In the genomic region with DNA sequence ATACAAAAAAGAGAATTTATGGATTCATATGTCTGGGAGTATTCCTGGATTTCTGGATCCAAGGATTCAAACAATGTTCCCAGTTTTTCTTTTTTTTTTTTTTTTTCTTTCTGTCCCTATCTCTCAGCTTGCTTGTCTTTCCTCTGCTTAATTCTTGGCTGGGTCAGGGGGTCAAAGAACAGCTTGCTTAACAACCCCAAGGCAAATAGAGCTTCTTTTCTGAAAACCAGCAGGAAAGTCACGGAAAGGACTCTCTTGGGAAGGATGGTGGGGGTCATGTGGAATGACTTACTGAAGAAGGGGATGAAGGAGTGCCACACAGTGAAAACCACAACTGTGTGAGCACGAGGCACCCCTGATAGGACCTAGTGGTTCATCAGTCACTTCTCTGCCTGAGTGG, we compare ENCODE assay signal across 29 cellular contexts. TPM values are rescaled to one million over a fixed set of nuclear protein-coding genes. Genes with fewer than 3 reads are reported as not detected.
DNase-seq lines count a peak whose midpoint lies in the region; ATAC-seq, FAIRE-seq and TF ChIP-seq lines count a peak whose summit lies in the region.
"Had no signal": no experiment of that assay in that cellular context is flagged by ENCODE, and none has a peak within 500 bp of the region (broad histone marks: within the 10 kb centered on the region; RNA-seq: fewer than 3 reads in every experiment).

No MANE protein-coding gene starts in this region.

- CTCF ChIA-PET in Caco-2 (lab: Charles Lee) (interaction anchor here (0.7 to 1.3 kb wide), 6 partner anchors 10 to 44 kb away, joined by 3 to 11 read pairs (median 6); a partner anchor contains a TSS), HepG2 (lab: Yijun Ruan, JAX; ENCODE audit: low intra/inter-chr PET ratio, low total read pairs) (no interaction called here), A673 (lab: Charles Lee) (no interaction called here)

- no peaks in the 10 kb centered on the region for H3K9me3 Mint-ChIP-seq in Caco-2 (ENCODE audit: unreplicated experiment)
- H3K9me3 Mint-ChIP-seq in central memory CD8-positive, alpha-beta T cell, result no peaks in the 10 kb centered on the region
- H3K9me3 Mint-ChIP-seq in progenitor cell of endocrine pancreas (ENCODE audit: low read depth), result no peaks in the 10 kb centered on the region
- H3K9me3 Mint-ChIP-seq: activated T-cell treated with anti-CD3 and anti-CD28 coated beads, Interleukin-2, amount 50 U/mL, for 72 hours; effector memory CD8-positive, alpha-beta T cell; T-helper 1 cell treated with Interleukin-12 subunit alpha and Interleukin-12 subunit beta and Interleukin-4 antibody, amounts not matched to agents 30 μg/mL and 1 μg/mL, for 36 hours had no signal

- peak overlapping the region; percentile 50 for H3K4me2 ChIP-seq in HepG2 (ENCODE audit: low read depth, low read length)
- no peak overlapping the region for H3K4me2 ChIP-seq in osteoblast (ENCODE audit: insufficient read depth, low read length)

- TF ChIP-seq RAD21 in HepG2 (CRISPR knock-in tag; IDR thresholded peaks at IDR 0.05), result no peak

- TF ChIP-seq CTCF in Caco-2 (IDR thresholded peaks at IDR 0.05; ENCODE audit: insufficient read depth in 1 of 2, low read depth in 1 of 2, low read length in 1 of 2, severe bottlenecking in 1 of 2, unreplicated experiment in 1 of 2), result no peak
- no peak for TF ChIP-seq CTCF in HepG2 (CRISPR knock-in tag; IDR thresholded peaks at IDR 0.05)
- TF ChIP-seq CTCF in progenitor cell of endocrine pancreas (IDR thresholded peaks at IDR 0.05; ENCODE audit: unreplicated experiment), result no peak
- no peak for TF ChIP-seq CTCF in osteoblast (IDR thresholded peaks at IDR 0.05; ENCODE audit: extremely low read depth, low read depth, low read length)
- no peak for TF ChIP-seq CTCF in A673 (conservative IDR thresholded peaks at IDR 0.05; ENCODE audit: low read depth, low read length)

- H3K9me3 ChIP-seq in Caco-2 (no peaks in the 10 kb centered on the region), HepG2 (ENCODE audit: low read length) (no peaks in the 10 kb centered on the region), osteoblast (ENCODE audit: low read depth, low read length) (no peaks in the 10 kb centered on the region), A673 (ENCODE audit: low read depth, low read length, poor library complexity, severe bottlenecking) (no peaks in the 10 kb centered on the region)
- H3K9me3 ChIP-seq: breast epithelium, prostate gland, SJSA1 had no signal

- H3K36me3 Mint-ChIP-seq in Caco-2 (ENCODE audit: insufficient read depth, unreplicated experiment), result no peaks in the 10 kb centered on the region
- peaks cover 2% of the 10 kb centered on the region for H3K36me3 Mint-ChIP-seq in central memory CD8-positive, alpha-beta T cell (ENCODE audit: insufficient read depth)
- no peaks in the 10 kb centered on the region for H3K36me3 Mint-ChIP-seq in progenitor cell of endocrine pancreas (ENCODE audit: insufficient read depth)

- H3K27me3 Mint-ChIP-seq in Caco-2 (ENCODE audit: insufficient read depth, unreplicated experiment) (no peaks in the 10 kb centered on the region), progenitor cell of endocrine pancreas (no peaks in the 10 kb centered on the region)
- no peaks in the 10 kb centered on the region for H3K27me3 Mint-ChIP-seq in central memory CD8-positive, alpha-beta T cell
- H3K27me3 Mint-ChIP-seq: effector memory CD8-positive, alpha-beta T cell; naive thymus-derived CD4-positive, alpha-beta T cell had no signal

- no peaks in the 10 kb centered on the region for H4K20me1 ChIP-seq in HepG2 (ENCODE audit: insufficient read depth, low read length)
- H4K20me1 ChIP-seq in osteoblast (ENCODE audit: insufficient read depth, low read length), result peaks cover 3% of the 10 kb centered on the region

- TF ChIP-seq POLR2A in HepG2 (IDR thresholded peaks at IDR 0.05; ENCODE audit: insufficient read depth in 1 of 2, low read depth in 2 of 2, low read length in 2 of 2), result no peak

- whole genome bisulfite sequencing in HepG2 (ENCODE audit: low lambda C conversion rate), result 24% methylated on average over 2 of the region's 2 CpGs

- H3K27me3 ChIP-seq in Caco-2 (replicated peaks; ENCODE audit: control insufficient read depth, insufficient read depth, low read length), result no peaks in the 10 kb centered on the region
- no peaks in the 10 kb centered on the region for H3K27me3 ChIP-seq in HepG2 (ENCODE audit: control insufficient read depth in 1 of 2, insufficient read depth in 2 of 2, low read length in 2 of 2)
- no peaks in the 10 kb centered on the region for H3K27me3 ChIP-seq in osteoblast (ENCODE audit: insufficient read depth, low read length)
- no peaks in the 10 kb centered on the region for H3K27me3 ChIP-seq in A673 (replicated peaks; ENCODE audit: insufficient read depth, low read depth, low read length, poor library complexity)
- H3K27me3 ChIP-seq: breast epithelium, SJSA1 had no signal

- intact Hi-C loops in Caco-2 (cut with micrococcal nuclease; ENCODE audit: unreplicated experiment), result loop anchor here (1.0 to 2.0 kb wide), 2 partner anchors 10 to 37 kb away; a partner anchor contains a TSS
- intact Hi-C loops in HepG2 (cut with micrococcal nuclease; ENCODE audit: unreplicated experiment), result no loop called here
- intact Hi-C loops in A673 (cut with micrococcal nuclease; ENCODE audit: unreplicated experiment), result no loop called here

- 0 out of 4 replicates have a peak, but pooled peaks of 1 of the 2 experiments have one; percentile 16 for TF ChIP-seq EP300 in HepG2 (IDR thresholded peaks at IDR 0.05; ENCODE audit: low read depth in 2 of 2, low read length in 2 of 2)
- TF ChIP-seq EP300 in HepG2 (CRISPR knock-in tag; IDR thresholded peaks at IDR 0.05; ENCODE audit: borderline replicate concordance), result no peak

- BruUV-seq in Caco-2 (replicated peaks; lab: Mats Ljungman, UMichigan) (no TSS peak), HepG2 (replicated peaks; lab: Mats Ljungman, UMichigan) (no TSS peak), A673 (replicated peaks; lab: Mats Ljungman, UMichigan) (no TSS peak)

- no peak for ATAC-seq in central memory CD8-positive, alpha-beta T cell (replicated peaks; ENCODE audit: extremely low read depth, poor library complexity, severe bottlenecking)
- ATAC-seq in HepG2, result no peak; the same call in 2 of the 3 replicates
- ATAC-seq in HG02610 (IDR thresholded peaks at IDR 0.05; ENCODE audit: unreplicated experiment), result no peak
- ATAC-seq: activated T-cell treated with anti-CD3 and anti-CD28 coated beads, Interleukin-2, amount 50 U/mL, for 72 hours; effector memory CD8-positive, alpha-beta T cell; HCT116; naive thymus-derived CD4-positive, alpha-beta T cell had no signal

- peak; percentile 80 for FAIRE-seq in HepG2 (lab: Jason Lieb, UNC)
- FAIRE-seq: GM12892, urothelium cell line had no signal

- H3K4me1 Mint-ChIP-seq in Caco-2 (ENCODE audit: low read depth, unreplicated experiment) (peaks cover 30% of the 10 kb centered on the region), progenitor cell of endocrine pancreas (ENCODE audit: low read depth) (peaks cover 40% of the 10 kb centered on the region)
- peaks cover 9% of the 10 kb centered on the region for H3K4me1 Mint-ChIP-seq in central memory CD8-positive, alpha-beta T cell

- H3K79me2 ChIP-seq in HepG2 (ENCODE audit: insufficient read depth, low read length), result peaks cover 10% of the 10 kb centered on the region
- H3K79me2 ChIP-seq in osteoblast (ENCODE audit: insufficient read depth, low read length), result no peaks in the 10 kb centered on the region

- H3K36me3 ChIP-seq in Caco-2 (ENCODE audit: control insufficient read depth, insufficient read depth, low read length) (no peaks in the 10 kb centered on the region), HepG2 (replicated peaks in 1 of 2; ENCODE audit: control insufficient read depth in 1 of 2, insufficient read depth in 2 of 2, low read length in 2 of 2) (no peaks in the 10 kb centered on the region), osteoblast (ENCODE audit: insufficient read depth, low read length) (no peaks in the 10 kb centered on the region), A673 (ENCODE audit: insufficient read depth, low read length, poor library complexity, severe bottlenecking) (no peaks in the 10 kb centered on the region)
- H3K36me3 ChIP-seq: breast epithelium, prostate gland, SJSA1 had no signal

- H3K4me3 ChIP-seq in Caco-2 (ENCODE audit: low read depth, low read length) (peak overlapping the region; percentile 15), HepG2 (replicated peaks in 1 of 3; ENCODE audit: insufficient read depth in 1 of 3, low read depth in 2 of 3, low read length in 3 of 3) (no peak overlapping the region; a peak in 1 of 6 replicates), osteoblast (ENCODE audit: insufficient read depth, low read length) (no peak overlapping the region), A673 (ENCODE audit: low read depth, low read length, poor library complexity, severe bottlenecking) (no peak overlapping the region)
- H3K4me3 ChIP-seq: breast epithelium, coronary artery, prostate gland, SJSA1 had no signal

- H3K27ac Mint-ChIP-seq in Caco-2 (ENCODE audit: unreplicated experiment) (peak overlapping the region; percentile 34), progenitor cell of endocrine pancreas (peak overlapping the region; percentile 93)
- H3K27ac Mint-ChIP-seq in central memory CD8-positive, alpha-beta T cell (ENCODE audit: low read depth), result peak overlapping the region; percentile 46
- H3K27ac Mint-ChIP-seq: activated naive CD4-positive, alpha-beta T cell treated with anti-CD3 and anti-CD28 coated beads for 36 hours; activated T-cell treated with anti-CD3 and anti-CD28 coated beads, Interleukin-2, amount 50 U/mL, for 72 hours; T-helper 1 cell treated with Interleukin-12 subunit alpha and Interleukin-12 subunit beta and Interleukin-4 antibody, amounts not matched to agents 30 μg/mL and 1 μg/mL, for 36 hours had no signal

- in situ Hi-C loops in HepG2 (cut with HindIII; ENCODE audit: extremely low pct_ligation_motif_present, low pct_unique_long_range_greater_than_20kb), result no loop called here

- POLR2A ChIA-PET in Caco-2 (lab: Charles Lee), result no interaction called here
- POLR2A ChIA-PET in HepG2 (lab: Yijun Ruan, JAX), result interaction anchor here (0.7 to 1.4 kb wide), 7 partner anchors 9 to 80 kb away, joined by 3 to 6 read pairs (median 4); no protein-coding TSS in a partner anchor
- POLR2A ChIA-PET in A673 (lab: Charles Lee; ENCODE audit: low non-redundant PET), result no interaction called here

- peaks cover 40% of the 10 kb centered on the region for H3K4me1 ChIP-seq in Caco-2
- H3K4me1 ChIP-seq in HepG2 (ENCODE audit: insufficient read depth, low read length), result peaks cover 55% of the 10 kb centered on the region
- peaks cover 14% of the 10 kb centered on the region for H3K4me1 ChIP-seq in osteoblast (ENCODE audit: insufficient read depth, low read length)
- H3K4me1 ChIP-seq in A673 (ENCODE audit: insufficient read depth, low read length, poor library complexity, severe bottlenecking), result peaks cover 4% of the 10 kb centered on the region
- H3K4me1 ChIP-seq: breast epithelium, prostate gland had no signal

- peak; percentile 59 to 68 for DNase-seq in Caco-2
- no peak for DNase-seq in central memory CD8-positive, alpha-beta T cell (ENCODE audit: low spot score in 2 of 2)
- no peak for DNase-seq in HepG2 (ENCODE audit: low spot score)
- DNase-seq in progenitor cell of endocrine pancreas (ENCODE audit: low spot score, unreplicated experiment), result no peak
- DNase-seq in osteoblast (ENCODE audit: insufficient read length, low spot score, missing footprints), result no peak
- DNase-seq in hippocampal formation (lab: John Stamatoyannopoulos, UW), result no peak
- no peak for DNase-seq in A673 (ENCODE audit: low spot score)
- DNase-seq: ACHN; activated CD4-positive, alpha-beta T cell treated with anti-CD3 and anti-CD28 coated beads for 4 hours; activated naive CD4-positive, alpha-beta T cell treated with anti-CD3 and anti-CD28 coated beads for 36 hours; activated T-cell treated with anti-CD3 and anti-CD28 coated beads, Interleukin-2, amount 50 U/mL, for 72 hours; amniotic stem cell; effector memory CD8-positive, alpha-beta T cell; kidney glomerular epithelial cell; naive thymus-derived CD4-positive, alpha-beta T cell; NCI-H1048; NCI-H1694 treated with DMSO at 0.1 percent for 48 hours; NCI-H2171; NCI-H526 treated with DMSO at 0.1 percent for 48 hours; stimulated activated CD8-positive, alpha-beta memory T cell treated with anti-CD3 and anti-CD28 coated beads, Interleukin-4, amount 100 ng/mL, for 48 hours had no signal

- no peak overlapping the region for H2AFZ ChIP-seq in HepG2 (ENCODE audit: low read length)
- no peak overlapping the region for H2AFZ ChIP-seq in osteoblast (ENCODE audit: low read length)

- no peak overlapping the region for H3K9ac ChIP-seq in HepG2 (ENCODE audit: insufficient read depth, low read depth, low read length)

- H3K4me3 Mint-ChIP-seq in Caco-2 (ENCODE audit: unreplicated experiment), result peak overlapping the region; percentile 44
- H3K4me3 Mint-ChIP-seq in central memory CD8-positive, alpha-beta T cell, result no peak overlapping the region
- peak overlapping the region; percentile 29 for H3K4me3 Mint-ChIP-seq in progenitor cell of endocrine pancreas (ENCODE audit: low read depth)
- H3K4me3 Mint-ChIP-seq: activated naive CD4-positive, alpha-beta T cell treated with anti-CD3 and anti-CD28 coated beads for 36 hours; activated T-cell treated with anti-CD3 and anti-CD28 coated beads, Interleukin-2, amount 50 U/mL, for 72 hours; effector memory CD8-positive, alpha-beta T cell; naive thymus-derived CD4-positive, alpha-beta T cell; T-helper 1 cell treated with Interleukin-12 subunit alpha and Interleukin-12 subunit beta and Interleukin-4 antibody, amounts not matched to agents 30 μg/mL and 1 μg/mL, for 36 hours had no signal

- peak overlapping the region; percentile 26 for H3K27ac ChIP-seq in HepG2 (ENCODE audit: extremely low read length, insufficient read depth, low read length)
- H3K27ac ChIP-seq in osteoblast (ENCODE audit: low read depth, low read length), result no peak overlapping the region
- H3K27ac ChIP-seq in A673 (ENCODE audit: low read depth, low read length, poor library complexity, severe bottlenecking), result no peak overlapping the region
- H3K27ac ChIP-seq: prostate gland, SJSA1 had no signal

RNA-seq across cellular contexts. Expression of a gene that starts 36.1 kb away (rescaled TPM):
- 7.7 and 8.9 TPM in 2 replicates for total RNA-seq in Caco-2 (2022)
- total RNA-seq in HepG2 (2016; rRNA removed; fragmentation: Illumina TruSeq; extraction: Trizol), result 12.6 and 12.8 TPM in 2 replicates
- 6.3 and 7.7 TPM in 2 replicates for total RNA-seq in HepG2 (2016; cell fraction: cytosol; rRNA removed; fragmentation: Illumina TruSeq; extraction: Trizol; ENCODE audit: low read depth)
- total RNA-seq in HepG2 (2016; cell fraction: insoluble cytoplasmic fraction; rRNA removed; fragmentation: Illumina TruSeq; extraction: Trizol), result 11.4 and 13.0 TPM in 2 replicates
- 18.1 and 19.4 TPM in 2 replicates for total RNA-seq in HepG2 (2016; cell fraction: membrane; rRNA removed; fragmentation: Illumina TruSeq; extraction: Trizol)
- total RNA-seq in HepG2 (2016; cell fraction: nucleus; rRNA removed; fragmentation: Illumina TruSeq; extraction: Trizol), result 6.4 and 8.1 TPM in 2 replicates
- 10.4 and 11.5 TPM in 2 replicates for polyA plus RNA-seq in HepG2 (2011; rRNA removed)
- polyA plus RNA-seq in HepG2 (2011; cell fraction: cytosol; rRNA removed), result 10.0 and 11.4 TPM in 2 replicates
- polyA plus RNA-seq in HepG2 (2011; cell fraction: nucleus; rRNA removed), result 11.8 and 12.9 TPM in 2 replicates
- 10.9 and 14.3 TPM in 2 replicates for polyA plus RNA-seq in HepG2 (2012)
- polyA plus RNA-seq in HepG2 (2016; cell fraction: cytosol; fragmentation: Illumina TruSeq; extraction: Trizol; ENCODE audit: low read depth), result 7.6 and 7.7 TPM in 2 replicates
- 14.0 and 15.2 TPM in 2 replicates for polyA plus RNA-seq in HepG2 (2016; cell fraction: insoluble cytoplasmic fraction; fragmentation: Illumina TruSeq; extraction: Trizol; ENCODE audit: low read depth)
- polyA plus RNA-seq in HepG2 (2016; cell fraction: membrane; fragmentation: Illumina TruSeq; extraction: Trizol; ENCODE audit: low read depth), result 16.0 and 16.9 TPM in 2 replicates
- 15.4 and 17.0 TPM in 2 replicates for polyA plus RNA-seq in HepG2 (2016; cell fraction: nucleus; fragmentation: Illumina TruSeq; extraction: Trizol; ENCODE audit: insufficient read depth, low read depth)
- 5.5 and 9.4 TPM in 2 replicates for polyA minus RNA-seq in HepG2 (2011; rRNA and poly(A)+ RNA removed; ENCODE audit: low replicate concordance)
- polyA minus RNA-seq in HepG2 (2011; cell fraction: cytosol; rRNA and poly(A)+ RNA removed), result 5.5 and 8.2 TPM in 2 replicates
- polyA minus RNA-seq in HepG2 (2011; cell fraction: nucleus; rRNA and poly(A)+ RNA removed), result 5.2 and 6.5 TPM in 2 replicates
- 21.6 and 23.0 TPM in 2 replicates for total RNA-seq in progenitor cell of endocrine pancreas
- 1.5 and 1.8 TPM in 2 replicates for total RNA-seq in osteoblast
- 54.7 and 58.2 TPM in 2 replicates for total RNA-seq in A673 (2021)

Comparison
In these comparisons a context has a peak if more than half of its experiments do, and no peak if none do; other contexts are left out.
1. DNase-seq: peak in Caco-2 (2 of 2); none in central memory CD8-positive, alpha-beta T cell (0 of 2), HepG2 (single experiment), progenitor cell of endocrine pancreas (single experiment), osteoblast (single experiment), hippocampal formation (0 of 2) and A673 (single experiment).
2. H3K27ac Mint-ChIP-seq: peak in every context shown above with its lines; median percentile 93 in progenitor cell of endocrine pancreas; 46 in central memory CD8-positive, alpha-beta T cell; 34 in Caco-2.